10 cellular contexts compared by ENCODE assay signal in genomic region chr5:135833961-135834638, GRCh38. TPM values are rescaled to one million over a fixed set of nuclear protein-coding genes. Genes with fewer than 3 reads are reported as not detected.
DNase-seq lines count a peak whose midpoint lies in the region; ATAC-seq, FAIRE-seq and TF ChIP-seq lines count a peak whose summit lies in the region.
"Had no signal": no experiment of that assay in that cellular context is flagged by ENCODE, and none has a peak within 500 bp of the region (broad histone marks: within the 10 kb centered on the region; RNA-seq: fewer than 3 reads in every experiment).

No MANE protein-coding gene starts in this region.

- H3K4me3 ChIP-seq in astrocyte (ENCODE audit: insufficient read depth, low read depth, low read length) = no peak overlapping the region
- no peak overlapping the region for H3K4me3 ChIP-seq in kidney epithelial cell (ENCODE audit: low read depth, low read length)
- H3K4me3 ChIP-seq in vagina = peak overlapping the region; percentile 27 to 33
- H3K4me3 ChIP-seq: SK-N-MC had no signal

- peak overlapping the region; percentile 73 for H3K4me3 Mint-ChIP-seq in astrocyte (ENCODE audit: unreplicated experiment)

- H3K4me1 ChIP-seq in astrocyte (ENCODE audit: insufficient read depth, low read length) (peaks cover 8% of the 10 kb centered on the region), vagina (peaks cover 10% of the 10 kb centered on the region)

- H3K27me3 ChIP-seq in astrocyte (ENCODE audit: insufficient read depth, low read length) (peaks cover 51% of the 10 kb centered on the region), kidney epithelial cell (ENCODE audit: control insufficient read depth, insufficient read depth, low read length) (peaks cover 59% of the 10 kb centered on the region), vagina (no peaks in the 10 kb centered on the region)

- H2AFZ ChIP-seq in astrocyte (ENCODE audit: low read depth, low read length) = peak overlapping the region; percentile 78

- FAIRE-seq in astrocyte (lab: Jason Lieb, UNC) = peak; percentile 47

- DNase-seq in astrocyte (ENCODE audit: low read depth) (peak; percentile 27), kidney epithelial cell (ENCODE audit: low read depth) (no peak), vagina (ENCODE audit: extremely low spot score in 2 of 2) (peak; percentile 76 to 77), left colon (no peak), NCI-H2196 (lab: John Stamatoyannopoulos, UW; ENCODE audit: unreplicated experiment) (no peak)
- DNase-seq in NK-92 treated with Interleukin-12 subunit alpha and Interleukin-12 subunit beta, amount 100 ng/mL, for 24 hours (lab: John Stamatoyannopoulos, UW) = no peak
- DNase-seq: naive B cell had no signal

- ATAC-seq in GM19025 (IDR thresholded peaks at IDR 0.05; ENCODE audit: low read depth, unreplicated experiment) = peak; percentile 68
- peak; percentile 87 for ATAC-seq in HG02884 (IDR thresholded peaks at IDR 0.05; ENCODE audit: unreplicated experiment)
- no peak for ATAC-seq in left colon

- H4K20me1 ChIP-seq in astrocyte (ENCODE audit: insufficient read depth, low read length) = peaks cover 2% of the 10 kb centered on the region

- intact Hi-C loops in vagina (cut with DNase I) (no loop called here), left colon (cut with DNase I, micrococcal nuclease) (loop anchor here in 1 of 2 donors (5.0 kb wide), 1 partner anchor 272 kb away; no protein-coding TSS in a partner anchor)

- no peak overlapping the region for H3K27ac ChIP-seq in astrocyte (ENCODE audit: low read depth, low read length)
- H3K27ac ChIP-seq in vagina = no peak overlapping the region
- H3K27ac ChIP-seq: SK-N-MC had no signal

- no peaks in the 10 kb centered on the region for H3K9me3 ChIP-seq in astrocyte (ENCODE audit: insufficient read depth, low read depth, low read length)
- H3K9me3 ChIP-seq in vagina = no peaks in the 10 kb centered on the region

- no peak for TF ChIP-seq POLR2A in vagina (IDR thresholded peaks at IDR 0.05)

- no peak overlapping the region for H3K27ac Mint-ChIP-seq in astrocyte (ENCODE audit: unreplicated experiment)
- H3K27ac Mint-ChIP-seq: naive B cell had no signal

- H3K4me2 ChIP-seq in astrocyte (ENCODE audit: low read length) = peak overlapping the region; percentile 87

- TF ChIP-seq CTCF in astrocyte (IDR thresholded peaks at IDR 0.05; ENCODE audit: insufficient read depth, low read depth, low read length) = peak; percentile 60
- peak; percentile 74 for TF ChIP-seq CTCF in kidney epithelial cell (IDR thresholded peaks at IDR 0.05; ENCODE audit: insufficient read depth, low read length, poor library complexity, severe bottlenecking)
- TF ChIP-seq CTCF in vagina (IDR thresholded peaks at IDR 0.05) = no peak

- peaks cover 85% of the 10 kb centered on the region for H3K27me3 Mint-ChIP-seq in astrocyte (ENCODE audit: low read depth, unreplicated experiment)

- H3K9ac ChIP-seq in astrocyte (ENCODE audit: low read length) = no peak overlapping the region

- H3K4me1 Mint-ChIP-seq in astrocyte (ENCODE audit: low read depth, unreplicated experiment) = no peaks in the 10 kb centered on the region

- H3K36me3 ChIP-seq in astrocyte (ENCODE audit: insufficient read depth, low read length) (no peaks in the 10 kb centered on the region), kidney epithelial cell (ENCODE audit: control insufficient read depth, insufficient read depth, low read length) (no peaks in the 10 kb centered on the region), vagina (no peaks in the 10 kb centered on the region)

- no peaks in the 10 kb centered on the region for H3K79me2 ChIP-seq in astrocyte (ENCODE audit: insufficient read depth, low read length)

- H3K9me3 Mint-ChIP-seq in astrocyte (ENCODE audit: unreplicated experiment) = peaks cover 13% of the 10 kb centered on the region

- H3K36me3 Mint-ChIP-seq in astrocyte (ENCODE audit: low read depth, unreplicated experiment) = no peaks in the 10 kb centered on the region

RNA-seq across cellular contexts. Expression of gene SLC25A48, which starts 0.4 kb away (rescaled TPM):
- total RNA-seq in astrocyte (not detected in 2 replicates), kidney epithelial cell (not detected in 2 replicates), vagina (0.49 TPM), left colon (1 to 10 TPM; 2.8 to 3.7 TPM)

Comparison
In these comparisons a context has a peak if more than half of its experiments do, and no peak if none do; other contexts are left out.
1. DNase-seq: peak in astrocyte (single experiment) and vagina (2 of 2); none in kidney epithelial cell (single experiment), NK-92 treated with Interleukin-12 subunit alpha and Interleukin-12 subunit beta, amount 100 ng/mL, for 24 hours (single experiment), left colon (0 of 2) and NCI-H2196 (single experiment).
2. H3K4me3 ChIP-seq: peak in vagina (2 of 2); none in astrocyte (single experiment) and kidney epithelial cell (single experiment).
3. CTCF ChIP-seq: peak in astrocyte (single experiment) and kidney epithelial cell (single experiment); none in vagina (0 of 3).